8 cellular contexts compared by ENCODE assay signal in genomic region chr17:75783803-75784472, GRCh38. TPM values are rescaled to one million over a fixed set of nuclear protein-coding genes. Genes with fewer than 3 reads are reported as not detected.
DNase-seq lines count a peak whose midpoint lies in the region; ATAC-seq and TF ChIP-seq lines count a peak whose summit lies in the region.

No MANE protein-coding gene starts in this region.

- H3K9me3 ChIP-seq in A673 (ENCODE audit: low read depth, low read length, poor library complexity, severe bottlenecking), result no peaks in the 10 kb centered on the region
- no peaks in the 10 kb centered on the region for H3K9me3 ChIP-seq in endodermal cell (ENCODE audit: control insufficient read depth, low read length)

- peak overlapping the region; percentile 97 for H3K27ac ChIP-seq in A673 (ENCODE audit: low read depth, low read length, poor library complexity, severe bottlenecking)
- peak overlapping the region; percentile 50 for H3K27ac ChIP-seq in endodermal cell (ENCODE audit: low read depth, low read length)

- POLR2A ChIA-PET in A673 (lab: Charles Lee; ENCODE audit: low non-redundant PET), result interaction anchor here (0.7 to 1.0 kb wide), 2 partner anchors 9 to 37 kb away, joined by 4 read pairs; no protein-coding TSS in a partner anchor

- no peaks in the 10 kb centered on the region for H3K27me3 ChIP-seq in A673 (replicated peaks; ENCODE audit: insufficient read depth, low read depth, low read length, poor library complexity)
- no peaks in the 10 kb centered on the region for H3K27me3 ChIP-seq in endodermal cell (ENCODE audit: control insufficient read depth, insufficient read depth, low read length, poor library complexity, severe bottlenecking)

- H3K4me3 Mint-ChIP-seq in endodermal cell, result peak overlapping the region; percentile 78
- peak overlapping the region; percentile 88 for H3K4me3 Mint-ChIP-seq in natural killer cell treated with Interleukin-12 subunit alpha and Interleukin-12 subunit beta and Interleukin-15 and Interleukin-18, amount 100 ng/mL, for 72 hours

- ATAC-seq in GM19395 (IDR thresholded peaks at IDR 0.05; ENCODE audit: unreplicated experiment), result peak; percentile 6
- no peak for ATAC-seq in natural killer cell treated with Interleukin-12 subunit alpha and Interleukin-12 subunit beta and Interleukin-15 and Interleukin-18, amount 100 ng/mL, for 72 hours

- DNase-seq in A673 (ENCODE audit: low spot score), result no peak
- DNase-seq in RPMI8226, result peak; percentile 55
- DNase-seq in endodermal cell, result no peak
- DNase-seq in natural killer cell treated with Interleukin-12 subunit alpha and Interleukin-12 subunit beta and Interleukin-15 and Interleukin-18, amount 100 ng/mL, for 72 hours (ENCODE audit: low spot score), result no peak
- no peak for DNase-seq in NCI-H187 (lab: John Stamatoyannopoulos, UW)
- DNase-seq in LoVo (ENCODE audit: low spot score), result no peak
- no peak for DNase-seq in AG08395 (ENCODE audit: low spot score)

- H3K4me3 ChIP-seq in A673 (ENCODE audit: low read depth, low read length, poor library complexity, severe bottlenecking) (peak overlapping the region; percentile 65), endodermal cell (ENCODE audit: low read length) (peak overlapping the region; percentile 90)

- H3K36me3 Mint-ChIP-seq in endodermal cell (ENCODE audit: low read depth), result peaks cover 11% of the 10 kb centered on the region
- H3K36me3 Mint-ChIP-seq in natural killer cell treated with Interleukin-12 subunit alpha and Interleukin-12 subunit beta and Interleukin-15 and Interleukin-18, amount 100 ng/mL, for 72 hours, result peaks cover 6% of the 10 kb centered on the region

- TF ChIP-seq CTCF in A673 (conservative IDR thresholded peaks at IDR 0.05; ENCODE audit: low read depth, low read length), result no peak
- no peak for TF ChIP-seq CTCF in endodermal cell (conservative IDR thresholded peaks at IDR 0.05)

- H3K9me3 Mint-ChIP-seq in endodermal cell, result peaks cover 1% of the 10 kb centered on the region
- H3K9me3 Mint-ChIP-seq in natural killer cell treated with Interleukin-12 subunit alpha and Interleukin-12 subunit beta and Interleukin-15 and Interleukin-18, amount 100 ng/mL, for 72 hours, result no peaks in the 10 kb centered on the region

- WGBS in endodermal cell (ENCODE audit: insufficient coverage in 1 of 2, insufficient read length in 1 of 2), 2 experiments, result 87 to 97% methylated on average over 17 to 20 of the region's 20 CpGs

- BruUV-seq in A673 (replicated peaks; lab: Mats Ljungman, UMichigan), result no TSS peak

- H3K36me3 ChIP-seq in A673 (ENCODE audit: insufficient read depth, low read length, poor library complexity, severe bottlenecking), result peaks cover 3% of the 10 kb centered on the region
- H3K36me3 ChIP-seq in endodermal cell (ENCODE audit: control insufficient read depth, insufficient read depth, low read length), result no peaks in the 10 kb centered on the region

- H3K4me1 ChIP-seq in A673 (ENCODE audit: insufficient read depth, low read length, poor library complexity, severe bottlenecking) (peaks cover 18% of the 10 kb centered on the region), endodermal cell (ENCODE audit: control insufficient read depth, insufficient read depth, low read length) (peaks cover 4% of the 10 kb centered on the region)

- intact Hi-C loops in A673 (cut with micrococcal nuclease; ENCODE audit: unreplicated experiment), result no loop called here

- H3K9ac ChIP-seq in endodermal cell (ENCODE audit: extremely low read depth, low read length, poor library complexity, severe bottlenecking), result peak overlapping the region; percentile 99

- CTCF ChIA-PET in A673 (lab: Charles Lee), result interaction anchor here (0.7 kb wide), 1 partner anchor 811 kb away, joined by 3 read pairs; no protein-coding TSS in a partner anchor

- no peaks in the 10 kb centered on the region for H3K27me3 Mint-ChIP-seq in endodermal cell (ENCODE audit: insufficient read depth)
- H3K27me3 Mint-ChIP-seq in natural killer cell treated with Interleukin-12 subunit alpha and Interleukin-12 subunit beta and Interleukin-15 and Interleukin-18, amount 100 ng/mL, for 72 hours, result no peaks in the 10 kb centered on the region

- H3K27ac Mint-ChIP-seq in endodermal cell, result peak overlapping the region; percentile 98
- H3K27ac Mint-ChIP-seq in natural killer cell treated with Interleukin-12 subunit alpha and Interleukin-12 subunit beta and Interleukin-15 and Interleukin-18, amount 100 ng/mL, for 72 hours, result peak overlapping the region; percentile 94 to 98

- peaks cover 32% of the 10 kb centered on the region for H3K4me1 Mint-ChIP-seq in endodermal cell
- H3K4me1 Mint-ChIP-seq in natural killer cell treated with Interleukin-12 subunit alpha and Interleukin-12 subunit beta and Interleukin-15 and Interleukin-18, amount 100 ng/mL, for 72 hours (ENCODE audit: low read depth in 2 of 2), result peaks cover 37 to 43% of the 10 kb centered on the region in 2 donors

RNA-seq across cellular contexts. Expression of gene UNK, which starts 0.7 kb away (rescaled TPM):
- total RNA-seq in A673 (2021) (53.2 and 60.0 TPM in 2 replicates), endodermal cell (10 to 100 TPM; 38.0 to 39.0 TPM)
- 40.1 TPM for polyA plus RNA-seq in endodermal cell (2013, experiment 1 of 2)
- 37.5 TPM for polyA plus RNA-seq in endodermal cell (2013, experiment 2 of 2)
- total RNA-seq in natural killer cell treated with Interleukin-12 subunit alpha and Interleukin-12 subunit beta and Interleukin-15 and Interleukin-18, amount 100 ng/mL, for 72 hours, result 10 to 100 TPM; 30.6 to 39.8 TPM

RNA-seq across cellular contexts. Expression of gene GALK1, which starts 18.9 kb away (rescaled TPM):
- total RNA-seq in A673 (2021), result 18.3 and 29.7 TPM in 2 replicates
- total RNA-seq in endodermal cell, result 10 to 100 TPM; 26.7 to 33.2 TPM
- polyA plus RNA-seq in endodermal cell (2013, experiment 1 of 2), result 25.1 TPM
- polyA plus RNA-seq in endodermal cell (2013, experiment 2 of 2), result 22.8 TPM
- 10 to 100 TPM; 13.7 to 31.1 TPM for total RNA-seq in natural killer cell treated with Interleukin-12 subunit alpha and Interleukin-12 subunit beta and Interleukin-15 and Interleukin-18, amount 100 ng/mL, for 72 hours
